19 cellular contexts compared by ENCODE assay signal in genomic region chr4:25020240-25020639, GRCh38. TPM values are rescaled to one million over a fixed set of nuclear protein-coding genes. Genes with fewer than 3 reads are reported as not detected.
A peak's percentile ranks its signal among the peaks of the same experiment; 100 is the strongest.
DNase-seq lines count a peak whose midpoint lies in the region; ATAC-seq and TF ChIP-seq lines count a peak whose summit lies in the region.
"Had no signal": no experiment of that assay in that cellular context is flagged by ENCODE, and none has a peak within 500 bp of the region (broad histone marks: within the 10 kb centered on the region; RNA-seq: fewer than 3 reads in every experiment).

No MANE protein-coding gene starts in this region.

- H3K4me2 ChIP-seq in smooth muscle cell = no peak overlapping the region

- peaks cover 73% of the 10 kb centered on the region for H3K4me1 Mint-ChIP-seq in nephron
- H3K4me1 Mint-ChIP-seq: naive B cell had no signal

- H3K36me3 ChIP-seq in smooth muscle cell (ENCODE audit: low read depth) = no peaks in the 10 kb centered on the region
- H3K36me3 ChIP-seq: BLaER1 treated with 17β-estradiol and CSF1 and Interleukin-3, amounts not matched to agents 10 nM and 100 nM; colonic mucosa; prostate gland; suprapubic skin had no signal

- H3K4me3 Mint-ChIP-seq in nephron = no peak overlapping the region
- H3K4me3 Mint-ChIP-seq: activated CD4-positive, alpha-beta memory T cell treated with anti-CD3 and anti-CD28 coated beads for 36 hours; activated naive CD4-positive, alpha-beta T cell treated with anti-CD3 and anti-CD28 coated beads for 36 hours; naive B cell had no signal

- H3K4me3 ChIP-seq in epithelial cell of proximal tubule (ENCODE audit: low read depth, low read length) = no peak overlapping the region
- H3K4me3 ChIP-seq in smooth muscle cell = no peak overlapping the region
- H3K4me3 ChIP-seq: BLaER1 treated with 17β-estradiol and CSF1 and Interleukin-3, amounts not matched to agents 10 nM and 100 nM; colonic mucosa; prostate gland; suprapubic skin had no signal

- H3K9me3 ChIP-seq in smooth muscle cell (replicated peaks; ENCODE audit: low read depth) = no peaks in the 10 kb centered on the region
- H3K9me3 ChIP-seq: BLaER1 treated with 17β-estradiol and CSF1 and Interleukin-3, amounts not matched to agents 10 nM and 100 nM; colonic mucosa; prostate gland; suprapubic skin had no signal

- H3K27me3 ChIP-seq in smooth muscle cell (ENCODE audit: low read depth) = no peaks in the 10 kb centered on the region
- H3K27me3 ChIP-seq: BLaER1 treated with 17β-estradiol and CSF1 and Interleukin-3, amounts not matched to agents 10 nM and 100 nM; colonic mucosa; suprapubic skin had no signal

- no peak for ATAC-seq in HG03439 (IDR thresholded peaks at IDR 0.05; ENCODE audit: unreplicated experiment)

- peak; percentile 11 for DNase-seq in Daoy (ENCODE audit: low read depth)
- peak; percentile 56 for DNase-seq in NCI-H460 (ENCODE audit: extremely low read depth, low read depth)
- peak; percentile 10 for DNase-seq in epithelial cell of proximal tubule (ENCODE audit: low read depth)
- DNase-seq in COLO668 (lab: John Stamatoyannopoulos, UW; ENCODE audit: unreplicated experiment) = no peak
- no peak for DNase-seq in NCI-H1105 (lab: John Stamatoyannopoulos, UW)
- no peak for DNase-seq in smooth muscle cell (lab: John Stamatoyannopoulos, UW; ENCODE audit: unreplicated experiment)
- DNase-seq: activated CD4-positive, alpha-beta memory T cell treated with anti-CD3 and anti-CD28 coated beads for 36 hours; activated naive CD4-positive, alpha-beta T cell treated with anti-CD3 and anti-CD28 coated beads for 36 hours; colonic mucosa; naive B cell; NCI-H1694 treated with DMSO at 0.1 percent for 48 hours; SHP77 treated with DMSO at 0.1 percent for 48 hours; T-helper 1 cell had no signal

- no peak overlapping the region for H3K27ac ChIP-seq in smooth muscle cell (ENCODE audit: low read depth)
- H3K27ac ChIP-seq: colonic mucosa, prostate gland, suprapubic skin, VCaP had no signal

- TF ChIP-seq CTCF in epithelial cell of proximal tubule (conservative IDR thresholded peaks at IDR 0.05; ENCODE audit: low read depth, low read length) = no peak
- no peak for TF ChIP-seq CTCF in nephron (IDR thresholded peaks at IDR 0.05; ENCODE audit: unreplicated experiment in 3 of 3)
- TF ChIP-seq CTCF in smooth muscle cell (IDR thresholded peaks at IDR 0.05; ENCODE audit: borderline replicate concordance, insufficient read depth, poor library complexity, severe bottlenecking) = no peak

- H3F3A ChIP-seq in smooth muscle cell (ENCODE audit: low read depth) = no peaks in the 10 kb centered on the region

- H3K36me3 Mint-ChIP-seq in nephron (ENCODE audit: low read depth) = peaks cover 34% of the 10 kb centered on the region
- H3K36me3 Mint-ChIP-seq: activated CD4-positive, alpha-beta memory T cell treated with anti-CD3 and anti-CD28 coated beads for 36 hours; naive B cell had no signal

- H3K4me1 ChIP-seq in smooth muscle cell (ENCODE audit: low read depth) = no peaks in the 10 kb centered on the region
- H3K4me1 ChIP-seq: colonic mucosa, prostate gland, suprapubic skin had no signal

- H3K9me3 Mint-ChIP-seq in nephron = no peaks in the 10 kb centered on the region
- H3K9me3 Mint-ChIP-seq: activated CD4-positive, alpha-beta memory T cell treated with anti-CD3 and anti-CD28 coated beads for 36 hours; activated naive CD4-positive, alpha-beta T cell treated with anti-CD3 and anti-CD28 coated beads for 36 hours had no signal

- H2AFZ ChIP-seq in smooth muscle cell (ENCODE audit: low read depth) = no peak overlapping the region

- no peaks in the 10 kb centered on the region for H3K27me3 Mint-ChIP-seq in nephron (ENCODE audit: low read depth)

- no peaks in the 10 kb centered on the region for H3K79me2 ChIP-seq in smooth muscle cell (ENCODE audit: low read depth)

- H3K27ac Mint-ChIP-seq in nephron = peak overlapping the region in 2 of 3 experiments; percentile 60 to 87
- H3K27ac Mint-ChIP-seq: activated CD4-positive, alpha-beta memory T cell treated with anti-CD3 and anti-CD28 coated beads for 36 hours; activated naive CD4-positive, alpha-beta T cell treated with anti-CD3 and anti-CD28 coated beads for 36 hours; naive B cell had no signal

- H4K20me1 ChIP-seq in smooth muscle cell (ENCODE audit: low read depth) = no peaks in the 10 kb centered on the region
- H4K20me1 ChIP-seq: BLaER1 treated with 17β-estradiol and CSF1 and Interleukin-3, amounts not matched to agents 10 nM and 100 nM had no signal

- 24% methylated on average over 5 of the region's 5 CpGs for WGBS in smooth muscle cell (ENCODE audit: low lambda C conversion rate)

- H3K9ac ChIP-seq in smooth muscle cell (ENCODE audit: low read depth) = no peak overlapping the region
- H3K9ac ChIP-seq: BLaER1 treated with 17β-estradiol and CSF1 and Interleukin-3, amounts not matched to agents 10 nM and 100 nM had no signal

RNA-seq across cellular contexts. Expression of gene LGI2, which starts 10.5 kb away (rescaled TPM):
- total RNA-seq in Daoy (2014; rRNA removed; shearing (Covaris generic)) = 0.03 and 0.06 TPM in 2 replicates
- total RNA-seq in NCI-H460 (2014; rRNA removed; shearing (Covaris generic)) = not detected in 2 replicates
- 0.01 and 2.3 TPM in 2 replicates for polyA plus RNA-seq in NCI-H460 (2014; cell fraction: nucleus; rRNA removed)
- total RNA-seq in epithelial cell of proximal tubule (under 0.01 and 2.5 TPM in 2 replicates), smooth muscle cell (3.1 and 9.1 TPM in 2 replicates)
- 2.1 and 9.3 TPM in 2 replicates for polyA plus RNA-seq in smooth muscle cell
- total RNA-seq: activated CD4-positive, alpha-beta memory T cell treated with anti-CD3 and anti-CD28 coated beads for 36 hours; activated naive CD4-positive, alpha-beta T cell treated with anti-CD3 and anti-CD28 coated beads for 36 hours had no signal

Comparison
In these comparisons a context has a peak if more than half of its experiments do, and no peak if none do; other contexts are left out.
1. DNase-seq: peak in Daoy (single experiment), NCI-H460 (single experiment) and epithelial cell of proximal tubule (single experiment); none in COLO668 (single experiment), NCI-H1105 (single experiment) and smooth muscle cell (single experiment).